Comparison of ENCODE assay signal across 21 cellular contexts in the genomic region with DNA sequence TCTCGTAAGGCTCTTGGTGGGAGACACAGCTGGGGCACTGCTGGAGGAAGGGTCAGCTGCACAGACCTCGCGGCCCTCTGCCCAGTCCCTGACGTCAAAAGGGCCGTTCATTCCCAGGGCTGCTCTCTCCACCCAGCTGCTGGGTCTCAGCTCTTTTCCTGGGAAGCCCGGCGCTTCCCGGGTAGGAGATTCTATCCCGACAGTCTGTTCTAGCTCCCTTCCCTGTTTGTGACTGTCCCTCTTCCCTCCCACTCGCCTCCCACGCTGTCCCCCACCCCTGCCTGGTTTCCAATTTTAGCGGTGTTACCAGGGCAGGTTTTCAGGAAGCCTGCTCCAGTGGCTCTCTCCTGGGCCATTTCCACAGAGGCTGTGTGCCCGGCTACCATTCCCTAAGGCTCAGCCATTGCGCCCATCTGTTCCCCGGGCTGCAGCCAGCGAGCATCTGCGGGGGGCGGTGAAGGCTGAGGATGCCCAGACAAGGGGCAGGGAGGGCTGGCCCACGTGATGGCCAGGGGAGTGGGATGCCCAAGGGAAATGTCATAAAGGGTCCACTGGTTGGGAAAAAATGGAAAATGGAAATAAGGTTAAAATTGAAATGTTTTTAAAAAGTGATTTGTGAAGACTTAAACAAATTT.
DNase-seq lines count a peak whose midpoint lies in the region; TF ChIP-seq lines count a peak whose summit lies in the region.
"Had no signal": no experiment of that assay in that cellular context is flagged by ENCODE, and none has a peak within 500 bp of the region (broad histone marks: within the 10 kb centered on the region; RNA-seq: fewer than 3 reads in every experiment).

No MANE protein-coding gene starts in this region.

- no peak overlapping the region for H2BK15ac ChIP-seq in H9 (ENCODE audit: low read depth, low read length)

- H3K4ac ChIP-seq in H9 (ENCODE audit: low read depth, low read length) = no peak overlapping the region

- H3K56ac ChIP-seq in H9 (ENCODE audit: insufficient read length, low read depth, low read length) = no peak overlapping the region

- no peaks in the 10 kb centered on the region for H3K79me1 ChIP-seq in H9 (ENCODE audit: insufficient read depth, low read depth, low read length, poor library complexity, severe bottlenecking)

- no peak for TF ChIP-seq POLR2A in stomach (IDR thresholded peaks at IDR 0.05)

- H3K4me1 ChIP-seq in right atrium auricular region = peaks cover 3 to 67% of the 10 kb centered on the region in 2 donors
- peaks cover 0 to 14% (median 6%) of the 10 kb centered on the region in 4 donors for H3K4me1 ChIP-seq in stomach
- H3K4me1 ChIP-seq in H9 (ENCODE audit: insufficient read depth, low read length) = peaks cover 4% of the 10 kb centered on the region; the same call in 1 of the 2 replicates
- H3K4me1 ChIP-seq: adrenal gland, BE2C, parathyroid adenoma had no signal

- H3K4me1 Mint-ChIP-seq in H9 = peaks cover 26 to 32% of the 10 kb centered on the region in 2 experiments
- H3K4me1 Mint-ChIP-seq in CD14-positive monocyte = peaks cover 2% of the 10 kb centered on the region
- H3K4me1 Mint-ChIP-seq: activated T-helper 17 cell treated with anti-CD3 and anti-CD28 coated beads, Interleukin-2, amount 50 U/mL, for 72 hours had no signal

- H2BK20ac ChIP-seq in H9 (ENCODE audit: low read depth, low read length, poor library complexity, severe bottlenecking) = no peak overlapping the region

- no peaks in the 10 kb centered on the region for H3K79me2 ChIP-seq in H9 (ENCODE audit: insufficient read depth, low read length)
- H3K79me2 ChIP-seq: parathyroid adenoma had no signal

- H2BK120ac ChIP-seq in H9 (ENCODE audit: low read depth, low read length, poor library complexity, severe bottlenecking) = no peak overlapping the region

- WGBS in stomach, 5 donors = 64 to 80% (median 72%) methylated on average over 10 to 19 of the region's 19 CpGs
- WGBS in H9 (ENCODE audit: extremely low coverage, insufficient read length, low lambda C conversion rate) = no CpG with 5 or more reads among the region's 19 CpGs

- no peak overlapping the region for H3K23ac ChIP-seq in H9 (ENCODE audit: insufficient read length, low read depth, low read length)

- H3K27me3 Mint-ChIP-seq in H9 (ENCODE audit: low read depth) (peaks cover 2% of the 10 kb centered on the region), CD14-positive monocyte (ENCODE audit: low read depth in 3 of 3) (peaks cover 0 to 6% (median 1%) of the 10 kb centered on the region in 3 donors)

- no peak overlapping the region for H3K4me2 ChIP-seq in H9 (ENCODE audit: insufficient read depth, insufficient read length, low read length)

- no peak for TF ChIP-seq CTCF in dorsolateral prefrontal cortex (IDR thresholded peaks at IDR 0.05 in 54 of 56, conservative IDR thresholded peaks at IDR 0.05 in 2 of 56; ENCODE audit: low read depth in 1 of 56, partially characterized antibody in 56 of 56)
- TF ChIP-seq CTCF in right atrium auricular region (IDR thresholded peaks at IDR 0.05) = no peak
- TF ChIP-seq CTCF in stomach (IDR thresholded peaks at IDR 0.05) = no peak
- no peak for TF ChIP-seq CTCF in H9 (conservative IDR thresholded peaks at IDR 0.05)
- TF ChIP-seq CTCF in CD14-positive monocyte (IDR thresholded peaks at IDR 0.05) = no peak

- H2AFZ ChIP-seq in H9 (ENCODE audit: low read length) = no peak overlapping the region
- H2AFZ ChIP-seq: parathyroid adenoma had no signal

- H3K27ac Mint-ChIP-seq in H9 (no peak overlapping the region), CD14-positive monocyte (no peak overlapping the region)
- H3K27ac Mint-ChIP-seq: activated T-helper 17 cell treated with anti-CD3 and anti-CD28 coated beads, Interleukin-2, amount 50 U/mL, for 72 hours had no signal

- H3K4me3 ChIP-seq in dorsolateral prefrontal cortex = peak overlapping the region in 7 of 59 donors; percentile 6 to 37 (median 13)
- H3K4me3 ChIP-seq in right atrium auricular region = peak overlapping the region in 1 of 2 donors; percentile 23
- no peak overlapping the region for H3K4me3 ChIP-seq in stomach
- H3K4me3 ChIP-seq: adrenal gland, spleen had no signal

- H3K27ac ChIP-seq in dorsolateral prefrontal cortex (peak overlapping the region in 55 of 59 donors; percentile 2 to 88 (median 70)), right atrium auricular region (peak overlapping the region; percentile 87 to 90), stomach (peak overlapping the region in 3 of 5 donors; percentile 19 to 38 (median 21)), H9 (ENCODE audit: insufficient read length, low read depth, low read length) (no peak overlapping the region)

- H4K5ac ChIP-seq in H9 (ENCODE audit: insufficient read length, low read depth, low read length) = no peak overlapping the region

- no peak overlapping the region for H3K4me3 Mint-ChIP-seq in H9
- H3K4me3 Mint-ChIP-seq in CD14-positive monocyte = no peak overlapping the region
- H3K4me3 Mint-ChIP-seq: activated T-helper 17 cell treated with anti-CD3 and anti-CD28 coated beads, Interleukin-2, amount 50 U/mL, for 72 hours had no signal

- DNase-seq in NCI-H446 treated with DMSO at 0.1 percent for 48 hours (lab: John Stamatoyannopoulos, UW) (peak; percentile 81), dorsolateral prefrontal cortex (peak in 8 of 10 donors; percentile 27 to 92 (median 52)), right atrium auricular region (ENCODE audit: low spot score) (no peak), stomach (no peak), H9 (no peak), SK-N-DZ (ENCODE audit: low spot score) (no peak), CD14-positive monocyte (ENCODE audit: low spot score) (no peak)
- DNase-seq in stimulated activated naive CD4-positive, alpha-beta T cell treated with Interleukin-2 at 50 U/mL for 16 hours (lab: John Stamatoyannopoulos, UW) = no peak
- DNase-seq: BE2C, cortex of kidney, DMS79, erythroblast, hippocampal formation, kidney glomerular epithelial cell, NCI-H1930, NCI-H526, spleen, trophoblast cell had no signal

- H3T11ph ChIP-seq in H9 (ENCODE audit: low read length) = no peak overlapping the region

- no peak overlapping the region for H3K18ac ChIP-seq in H9 (ENCODE audit: insufficient read length, low read depth, low read length)

- H3K27me3 ChIP-seq in dorsolateral prefrontal cortex = peaks cover 0 to 10% (median 0%) of the 10 kb centered on the region in 45 donors
- H3K27me3 ChIP-seq in right atrium auricular region = no peaks in the 10 kb centered on the region
- no peaks in the 10 kb centered on the region for H3K27me3 ChIP-seq in stomach
- no peaks in the 10 kb centered on the region for H3K27me3 ChIP-seq in H9 (ENCODE audit: insufficient read depth, low read length)
- H3K27me3 ChIP-seq: adrenal gland had no signal

- no peak for TF ChIP-seq EP300 in stomach (IDR thresholded peaks at IDR 0.05)

- no peaks in the 10 kb centered on the region; a peak in 1 of 7 replicates for H3K36me3 Mint-ChIP-seq in H9 (ENCODE audit: insufficient read depth in 1 of 3, low read depth in 3 of 3)
- no peaks in the 10 kb centered on the region for H3K36me3 Mint-ChIP-seq in CD14-positive monocyte

- H3K36me3 ChIP-seq in right atrium auricular region = no peaks in the 10 kb centered on the region
- H3K36me3 ChIP-seq in stomach = no peaks in the 10 kb centered on the region
- H3K36me3 ChIP-seq: adrenal gland, BE2C, spleen had no signal

- H3K9me3 Mint-ChIP-seq in H9 (no peaks in the 10 kb centered on the region; a peak in 1 of 5 replicates), CD14-positive monocyte (no peaks in the 10 kb centered on the region)
- H3K9me3 Mint-ChIP-seq: activated T-helper 17 cell treated with anti-CD3 and anti-CD28 coated beads, Interleukin-2, amount 50 U/mL, for 72 hours had no signal

- no peaks in the 10 kb centered on the region for H4K20me1 ChIP-seq in H9 (ENCODE audit: control insufficient read depth, insufficient read depth, insufficient read length)

- H2BK12ac ChIP-seq in H9 (ENCODE audit: insufficient read length, low read depth, low read length) = no peak overlapping the region

- H3K9ac ChIP-seq in H9 (ENCODE audit: extremely low read depth, insufficient read length, low read length) = no peak overlapping the region
- H3K9ac ChIP-seq: parathyroid adenoma had no signal

- H4K8ac ChIP-seq in H9 (replicated peaks; ENCODE audit: insufficient read length, low read depth, low read length) = no peak overlapping the region

- intact Hi-C loops in dorsolateral prefrontal cortex (cut with DNase I) = no loop called here
- intact Hi-C loops in stomach (cut with DNase I; ENCODE audit: low total_unique reads) = no loop called here
- intact Hi-C loops in CD14-positive monocyte (cut with micrococcal nuclease) = no loop called here

- H4K91ac ChIP-seq in H9 (ENCODE audit: insufficient read length, low read depth, low read length) = no peak overlapping the region

- no peak overlapping the region for H2AK5ac ChIP-seq in H9 (ENCODE audit: insufficient read length, low read length)

- H3K14ac ChIP-seq in H9 (ENCODE audit: insufficient read depth, low read length) = no peak overlapping the region; the same call in 1 of the 2 replicates

- no peak overlapping the region for H2BK5ac ChIP-seq in H9 (ENCODE audit: insufficient read length, low read length)

- H3K23me2 ChIP-seq in H9 (ENCODE audit: insufficient read length, low read depth, low read length, poor library complexity, severe bottlenecking) = no peaks in the 10 kb centered on the region

- H3K9me3 ChIP-seq in right atrium auricular region (no peaks in the 10 kb centered on the region), stomach (no peaks in the 10 kb centered on the region), H9 (ENCODE audit: control insufficient read depth, low read depth, low read length) (no peaks in the 10 kb centered on the region)
- H3K9me3 ChIP-seq: adrenal gland, BE2C, spleen had no signal

Comparison
In these comparisons a context has a peak if more than half of its experiments do, and no peak if none do; other contexts are left out.
1. DNase-seq: peak in NCI-H446 treated with DMSO at 0.1 percent for 48 hours (single experiment) and dorsolateral prefrontal cortex (8 of 10); none in right atrium auricular region (single experiment), stomach (single experiment), H9 (single experiment), SK-N-DZ (single experiment), CD14-positive monocyte (single experiment) and stimulated activated naive CD4-positive, alpha-beta T cell treated with Interleukin-2 at 50 U/mL for 16 hours (single experiment).